1 cellular context compared by ENCODE assay signal in genomic region chr9:36572515-36573418, GRCh38.
TF ChIP-seq lines count a peak whose summit lies in the region.

TSS of gene MELK (plus strand) at chr9:36572895. CDS start at chr9:36581682, 8,787 bp downstream.

TF ChIP-seq in GM12878, 131 proteins besides CTCF, POLR2A, EP300 and RAD21 (continued from another document and continues in another):
- TF ChIP-seq, protein P1, sequence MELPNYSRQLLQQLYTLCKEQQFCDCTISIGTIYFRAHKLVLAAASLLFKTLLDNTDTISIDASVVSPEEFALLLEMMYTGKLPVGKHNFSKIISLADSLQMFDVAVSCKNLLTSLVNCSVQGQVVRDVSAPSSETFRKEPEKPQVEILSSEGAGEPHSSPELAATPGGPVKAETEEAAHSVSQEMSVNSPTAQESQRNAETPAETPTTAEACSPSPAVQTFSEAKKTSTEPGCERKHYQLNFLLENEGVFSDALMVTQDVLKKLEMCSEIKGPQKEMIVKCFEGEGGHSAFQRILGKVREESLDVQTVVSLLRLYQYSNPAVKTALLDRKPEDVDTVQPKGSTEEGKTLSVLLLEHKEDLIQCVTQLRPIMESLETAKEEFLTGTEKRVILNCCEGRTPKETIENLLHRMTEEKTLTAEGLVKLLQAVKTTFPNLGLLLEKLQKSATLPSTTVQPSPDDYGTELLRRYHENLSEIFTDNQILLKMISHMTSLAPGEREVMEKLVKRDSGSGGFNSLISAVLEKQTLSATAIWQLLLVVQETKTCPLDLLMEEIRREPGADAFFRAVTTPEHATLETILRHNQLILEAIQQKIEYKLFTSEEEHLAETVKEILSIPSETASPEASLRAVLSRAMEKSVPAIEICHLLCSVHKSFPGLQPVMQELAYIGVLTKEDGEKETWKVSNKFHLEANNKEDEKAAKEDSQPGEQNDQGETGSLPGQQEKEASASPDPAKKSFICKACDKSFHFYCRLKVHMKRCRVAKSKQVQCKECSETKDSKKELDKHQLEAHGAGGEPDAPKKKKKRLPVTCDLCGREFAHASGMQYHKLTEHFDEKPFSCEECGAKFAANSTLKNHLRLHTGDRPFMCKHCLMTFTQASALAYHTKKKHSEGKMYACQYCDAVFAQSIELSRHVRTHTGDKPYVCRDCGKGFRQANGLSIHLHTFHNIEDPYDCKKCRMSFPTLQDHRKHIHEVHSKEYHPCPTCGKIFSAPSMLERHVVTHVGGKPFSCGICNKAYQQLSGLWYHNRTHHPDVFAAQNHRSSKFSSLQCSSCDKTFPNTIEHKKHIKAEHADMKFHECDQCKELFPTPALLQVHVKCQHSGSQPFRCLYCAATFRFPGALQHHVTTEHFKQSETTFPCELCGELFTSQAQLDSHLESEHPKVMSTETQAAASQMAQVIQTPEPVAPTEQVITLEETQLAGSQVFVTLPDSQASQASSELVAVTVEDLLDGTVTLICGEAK (IDR thresholded peaks at IDR 0.05; ENCODE audit: borderline replicate concordance): peak; percentile 70; the same call in 1 of the 2 replicates
- TF ChIP-seq LARP7 (IDR thresholded peaks at IDR 0.05): peak; percentile 76
- no peak for TF ChIP-seq STAT1 (conservative IDR thresholded peaks at IDR 0.05)
- TF ChIP-seq ZSCAN29 (IDR thresholded peaks at IDR 0.05): 0 out of 2 replicates have a peak, but pooled peaks have one; percentile 25
- TF ChIP-seq GATAD2B (conservative IDR thresholded peaks at IDR 0.05; ENCODE audit: low read depth): peak; percentile 76
- TF ChIP-seq CUX1 (IDR thresholded peaks at IDR 0.05; ENCODE audit: insufficient replicate concordance, low read depth, low read length): no peak
- TF ChIP-seq ELK1 (IDR thresholded peaks at IDR 0.05; ENCODE audit: low read depth, low read length): peak; percentile 45; the same call in 1 of the 2 replicates
- 0 out of 2 replicates have a peak, but pooled peaks have one; percentile 17 for TF ChIP-seq RBBP5 (conservative IDR thresholded peaks at IDR 0.05)
- TF ChIP-seq RUNX3 (IDR thresholded peaks at IDR 0.05; ENCODE audit: low read length): peak; percentile 51
- TF ChIP-seq POLR2AphosphoS2 (IDR thresholded peaks at IDR 0.05; ENCODE audit: low read depth, low read length): peak; percentile 87
- TF ChIP-seq PBX3 (IDR thresholded peaks at IDR 0.05; ENCODE audit: insufficient replicate concordance, low read depth, low read length): peak; percentile 3
- no peak for TF ChIP-seq ZNF207 (IDR thresholded peaks at IDR 0.05; ENCODE audit: borderline replicate concordance)
- peak; percentile 34; the same call in 1 of the 2 replicates for TF ChIP-seq HCFC1 (IDR thresholded peaks at IDR 0.05; ENCODE audit: low read length)
- peak; percentile 72; the same call in 1 of the 2 replicates for TF ChIP-seq BACH1 (IDR thresholded peaks at IDR 0.05; ENCODE audit: borderline replicate concordance)
- no peak for TF ChIP-seq WRNIP1 (IDR thresholded peaks at IDR 0.05; ENCODE audit: borderline replicate concordance, low read depth, low read length)
- TF ChIP-seq NR2C2 (IDR thresholded peaks at IDR 0.05; ENCODE audit: borderline replicate concordance, control insufficient read depth, insufficient read length, low read depth): no peak
- TF ChIP-seq ASH2L (IDR thresholded peaks at IDR 0.05; ENCODE audit: borderline replicate concordance, low read depth): peak; percentile 95
- TF ChIP-seq YY1 (IDR thresholded peaks at IDR 0.05; ENCODE audit: low read depth, low read length): peak; percentile 49; the same call in 1 of the 2 replicates
- TF ChIP-seq TCF3 (IDR thresholded peaks at IDR 0.05; ENCODE audit: borderline replicate concordance, insufficient read depth, low read depth, low read length): 0 out of 2 replicates have a peak, but pooled peaks have one; percentile 10
- TF ChIP-seq, protein P2, sequence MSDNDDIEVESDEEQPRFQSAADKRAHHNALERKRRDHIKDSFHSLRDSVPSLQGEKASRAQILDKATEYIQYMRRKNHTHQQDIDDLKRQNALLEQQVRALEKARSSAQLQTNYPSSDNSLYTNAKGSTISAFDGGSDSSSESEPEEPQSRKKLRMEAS (IDR thresholded peaks at IDR 0.05; ENCODE audit: low read depth, low read length): peak; percentile 65; the same call in 1 of the 2 replicates
- TF ChIP-seq USF1 (IDR thresholded peaks at IDR 0.05; ENCODE audit: borderline replicate concordance, extremely low read length, insufficient read depth, low read depth, low read length): peak; percentile 17
- peak; percentile 30; the same call in 1 of the 2 replicates for TF ChIP-seq RFX5 (IDR thresholded peaks at IDR 0.05; ENCODE audit: low read depth, low read length)
- peak; percentile 66 to 67 for TF ChIP-seq EGR1 (IDR thresholded peaks at IDR 0.05; ENCODE audit: borderline replicate concordance in 1 of 2, low read depth in 2 of 2, low read length in 2 of 2)
- TF ChIP-seq CHD2 (IDR thresholded peaks at IDR 0.05; ENCODE audit: borderline replicate concordance, low read depth, low read length): no peak
- TF ChIP-seq, protein P3, sequence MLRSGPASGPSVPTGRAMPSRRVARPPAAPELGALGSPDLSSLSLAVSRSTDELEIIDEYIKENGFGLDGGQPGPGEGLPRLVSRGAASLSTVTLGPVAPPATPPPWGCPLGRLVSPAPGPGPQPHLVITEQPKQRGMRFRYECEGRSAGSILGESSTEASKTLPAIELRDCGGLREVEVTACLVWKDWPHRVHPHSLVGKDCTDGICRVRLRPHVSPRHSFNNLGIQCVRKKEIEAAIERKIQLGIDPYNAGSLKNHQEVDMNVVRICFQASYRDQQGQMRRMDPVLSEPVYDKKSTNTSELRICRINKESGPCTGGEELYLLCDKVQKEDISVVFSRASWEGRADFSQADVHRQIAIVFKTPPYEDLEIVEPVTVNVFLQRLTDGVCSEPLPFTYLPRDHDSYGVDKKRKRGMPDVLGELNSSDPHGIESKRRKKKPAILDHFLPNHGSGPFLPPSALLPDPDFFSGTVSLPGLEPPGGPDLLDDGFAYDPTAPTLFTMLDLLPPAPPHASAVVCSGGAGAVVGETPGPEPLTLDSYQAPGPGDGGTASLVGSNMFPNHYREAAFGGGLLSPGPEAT (IDR thresholded peaks at IDR 0.05; ENCODE audit: low read depth): 0 out of 2 replicates have a peak, but pooled peaks have one; percentile 28
- peak; percentile 77 for TF ChIP-seq IKZF1 (conservative IDR thresholded peaks at IDR 0.05)
- no peak; the same call in 1 of the 2 replicates for TF ChIP-seq EED (IDR thresholded peaks at IDR 0.05; ENCODE audit: low read depth)
- peak; percentile 88 for TF ChIP-seq RB1 (IDR thresholded peaks at IDR 0.05; ENCODE audit: borderline replicate concordance)
- TF ChIP-seq ZBTB11 (CRISPR knock-in tag; IDR thresholded peaks at IDR 0.05): no peak
- peak; percentile 56 for TF ChIP-seq SMAD5 (IDR thresholded peaks at IDR 0.05; ENCODE audit: low read depth)
- no peak for TF ChIP-seq SMAD1 (IDR thresholded peaks at IDR 0.05; ENCODE audit: low read depth, partially characterized antibody)
- no peak for TF ChIP-seq NFYA (IDR thresholded peaks at IDR 0.05; ENCODE audit: borderline replicate concordance, low read depth, low read length)
- TF ChIP-seq, protein P4, sequence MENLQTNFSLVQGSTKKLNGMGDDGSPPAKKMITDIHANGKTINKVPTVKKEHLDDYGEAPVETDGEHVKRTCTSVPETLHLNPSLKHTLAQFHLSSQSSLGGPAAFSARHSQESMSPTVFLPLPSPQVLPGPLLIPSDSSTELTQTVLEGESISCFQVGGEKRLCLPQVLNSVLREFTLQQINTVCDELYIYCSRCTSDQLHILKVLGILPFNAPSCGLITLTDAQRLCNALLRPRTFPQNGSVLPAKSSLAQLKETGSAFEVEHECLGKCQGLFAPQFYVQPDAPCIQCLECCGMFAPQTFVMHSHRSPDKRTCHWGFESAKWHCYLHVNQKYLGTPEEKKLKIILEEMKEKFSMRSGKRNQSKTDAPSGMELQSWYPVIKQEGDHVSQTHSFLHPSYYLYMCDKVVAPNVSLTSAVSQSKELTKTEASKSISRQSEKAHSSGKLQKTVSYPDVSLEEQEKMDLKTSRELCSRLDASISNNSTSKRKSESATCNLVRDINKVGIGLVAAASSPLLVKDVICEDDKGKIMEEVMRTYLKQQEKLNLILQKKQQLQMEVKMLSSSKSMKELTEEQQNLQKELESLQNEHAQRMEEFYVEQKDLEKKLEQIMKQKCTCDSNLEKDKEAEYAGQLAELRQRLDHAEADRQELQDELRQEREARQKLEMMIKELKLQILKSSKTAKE (IDR thresholded peaks at IDR 0.05; ENCODE audit: low read depth, poor library complexity, severe bottlenecking): no peak
- no peak for TF ChIP-seq ZNF274 (IDR thresholded peaks at IDR 0.05; ENCODE audit: insufficient read depth, insufficient read length)
- peak; percentile 84 for TF ChIP-seq POLR2AphosphoS5 (IDR thresholded peaks at IDR 0.05; ENCODE audit: low read length)
- TF ChIP-seq BHLHE40 (IDR thresholded peaks at IDR 0.05; ENCODE audit: borderline replicate concordance in 1 of 2, low read depth in 2 of 2, low read length in 1 of 2): peak; percentile 23 to 80; a peak in 2 of 4 replicates
